ENCODE assay signal across 8 cellular contexts in genomic region chr14:90382491-90383125, GRCh38. TPM values are rescaled to one million over a fixed set of nuclear protein-coding genes. Genes with fewer than 3 reads are reported as not detected.
DNase-seq lines count a peak whose midpoint lies in the region; ATAC-seq and TF ChIP-seq lines count a peak whose summit lies in the region.

No MANE protein-coding gene starts in this region.

- peak; percentile 55 for DNase-seq in activated gamma-delta T cell treated with Interleukin-2 at 50 U/mL for 16 hours
- DNase-seq in activated gamma-delta T cell (lab: John Stamatoyannopoulos, UW): no peak
- peak; percentile 80 for DNase-seq in OCI-M1 (lab: John Stamatoyannopoulos, UW)
- DNase-seq in activated naive CD4-positive, alpha-beta T cell treated with anti-CD3 and anti-CD28 coated beads, Interleukin-2, amount 10 ng/mL, durations not matched to agents 7 days and 5 days: peak; percentile 79
- DNase-seq in cardiac muscle cell (ENCODE audit: low read depth in 1 of 2, low spot score in 1 of 2): peak; percentile 75 to 84
- DNase-seq in trophoblast cell: peak; percentile 75 to 83
- DNase-seq in type B pancreatic cell (ENCODE audit: extremely low spot score, unreplicated experiment): peak; percentile 78

- peak overlapping the region; percentile 83 for H2BK5ac ChIP-seq in trophoblast cell (ENCODE audit: low read depth, low read length, poor library complexity)

- no CpG with 5 or more reads among the region's 34 CpGs for WGBS in trophoblast cell (ENCODE audit: extremely low coverage, insufficient coverage, insufficient read length)

- H4K8ac ChIP-seq in trophoblast cell (ENCODE audit: low read depth, low read length): peak overlapping the region; percentile 94

- H3K4me3 Mint-ChIP-seq in activated naive CD4-positive, alpha-beta T cell treated with anti-CD3 and anti-CD28 coated beads, Interleukin-2, amount 10 ng/mL, durations not matched to agents 7 days and 5 days: no peak overlapping the region
- no peak overlapping the region for H3K4me3 Mint-ChIP-seq in type B pancreatic cell

- peaks cover 11% of the 10 kb centered on the region for H3K79me2 ChIP-seq in trophoblast cell (ENCODE audit: control insufficient read depth, insufficient read depth, low read length, poor library complexity)

- peak; percentile 23 for ATAC-seq in HG03378 (IDR thresholded peaks at IDR 0.05; ENCODE audit: unreplicated experiment)

- H2AFZ ChIP-seq in trophoblast cell (ENCODE audit: insufficient read depth, low read length, poor library complexity): peak overlapping the region; percentile 95

- H3K36me3 ChIP-seq in cardiac muscle cell (no peaks in the 10 kb centered on the region), trophoblast cell (ENCODE audit: control insufficient read depth in 1 of 2, insufficient read depth in 2 of 2, low read length in 2 of 2) (no peaks in the 10 kb centered on the region)

- H3K27me3 Mint-ChIP-seq in activated naive CD4-positive, alpha-beta T cell treated with anti-CD3 and anti-CD28 coated beads, Interleukin-2, amount 10 ng/mL, durations not matched to agents 7 days and 5 days: peaks cover 5% of the 10 kb centered on the region
- H3K27me3 Mint-ChIP-seq in type B pancreatic cell: no peaks in the 10 kb centered on the region

- no peak overlapping the region for H3K27ac Mint-ChIP-seq in activated naive CD4-positive, alpha-beta T cell treated with anti-CD3 and anti-CD28 coated beads, Interleukin-2, amount 10 ng/mL, durations not matched to agents 7 days and 5 days
- no peak overlapping the region for H3K27ac Mint-ChIP-seq in type B pancreatic cell

- peaks cover 21% of the 10 kb centered on the region for H3K4me1 Mint-ChIP-seq in activated naive CD4-positive, alpha-beta T cell treated with anti-CD3 and anti-CD28 coated beads, Interleukin-2, amount 10 ng/mL, durations not matched to agents 7 days and 5 days
- peaks cover 9% of the 10 kb centered on the region for H3K4me1 Mint-ChIP-seq in type B pancreatic cell (ENCODE audit: unreplicated experiment)

- H4K12ac ChIP-seq in trophoblast cell (ENCODE audit: low read depth, low read length): peak overlapping the region; percentile 85

- no peaks in the 10 kb centered on the region for H3K36me3 Mint-ChIP-seq in activated naive CD4-positive, alpha-beta T cell treated with anti-CD3 and anti-CD28 coated beads, Interleukin-2, amount 10 ng/mL, durations not matched to agents 7 days and 5 days
- no peaks in the 10 kb centered on the region for H3K36me3 Mint-ChIP-seq in type B pancreatic cell

- peak overlapping the region; percentile 22 for H3K4ac ChIP-seq in trophoblast cell (ENCODE audit: low read depth, low read length)

- no peak overlapping the region for H2BK12ac ChIP-seq in trophoblast cell (ENCODE audit: low read length)

- no peaks in the 10 kb centered on the region for H3K9me3 Mint-ChIP-seq in activated naive CD4-positive, alpha-beta T cell treated with anti-CD3 and anti-CD28 coated beads, Interleukin-2, amount 10 ng/mL, durations not matched to agents 7 days and 5 days
- no peaks in the 10 kb centered on the region for H3K9me3 Mint-ChIP-seq in type B pancreatic cell

- no peaks in the 10 kb centered on the region for H3K9me3 ChIP-seq in cardiac muscle cell (ENCODE audit: low read depth)
- no peaks in the 10 kb centered on the region for H3K9me3 ChIP-seq in trophoblast cell (ENCODE audit: insufficient read depth, low read depth, low read length)

- no peaks in the 10 kb centered on the region for H3K27me3 ChIP-seq in cardiac muscle cell
- H3K27me3 ChIP-seq in trophoblast cell (ENCODE audit: insufficient read depth, low read length): no peaks in the 10 kb centered on the region

- peak overlapping the region; percentile 78 for H3K14ac ChIP-seq in trophoblast cell (ENCODE audit: low read length)

- H3K4me1 ChIP-seq in cardiac muscle cell (ENCODE audit: low read depth) (peaks cover 27% of the 10 kb centered on the region), trophoblast cell (ENCODE audit: control insufficient read depth in 1 of 2, insufficient read depth in 2 of 2, low read length in 2 of 2) (peaks cover 8 to 11% of the 10 kb centered on the region in 2 experiments)

- H4K91ac ChIP-seq in trophoblast cell (ENCODE audit: low read depth, low read length): peak overlapping the region; percentile 86

- H3K23ac ChIP-seq in trophoblast cell (ENCODE audit: low read length): no peak overlapping the region

- TF ChIP-seq CTCF in cardiac muscle cell (IDR thresholded peaks at IDR 0.05; ENCODE audit: low read depth, low read length) (no peak), type B pancreatic cell (conservative IDR thresholded peaks at IDR 0.05) (no peak)

- peak overlapping the region; percentile 67 for H3K18ac ChIP-seq in trophoblast cell (ENCODE audit: low read length)

- H2BK120ac ChIP-seq in trophoblast cell (ENCODE audit: insufficient read depth, low read length, poor library complexity): peak overlapping the region; percentile 77

- H3K79me1 ChIP-seq in trophoblast cell (ENCODE audit: low read length): peaks cover 15% of the 10 kb centered on the region

- no peak overlapping the region for H2AK5ac ChIP-seq in trophoblast cell (ENCODE audit: low read length)

- H3K4me2 ChIP-seq in trophoblast cell (ENCODE audit: low read length): peak overlapping the region; percentile 83

- peak overlapping the region; percentile 72 for H3K9ac ChIP-seq in trophoblast cell (ENCODE audit: low read length)

- H3K4me3 ChIP-seq in cardiac muscle cell (peak overlapping the region; percentile 40), trophoblast cell (ENCODE audit: low read depth, low read length) (peak overlapping the region; percentile 65)

- H3K27ac ChIP-seq in cardiac muscle cell (peak overlapping the region; percentile 97), trophoblast cell (ENCODE audit: low read depth, low read length) (peak overlapping the region; percentile 90)

- CTCF ChIA-PET in activated naive CD4-positive, alpha-beta T cell treated with anti-CD3 and anti-CD28 coated beads, Interleukin-2, amount 10 ng/mL, durations not matched to agents 7 days and 5 days (lab: Charles Lee): interaction anchor here (0.9 to 2.8 kb wide), 4 partner anchors 10 to 81 kb away, joined by 3 to 10 read pairs (median 4); no protein-coding TSS in a partner anchor

RNA-seq across cellular contexts. Expression of gene CALM1, which starts 14.2 kb away (rescaled TPM):
- 65.6 and 74.6 TPM in 2 replicates for total RNA-seq in cardiac muscle cell
- polyA plus RNA-seq in cardiac muscle cell: 174 and 236 TPM in 2 replicates
- 518 and 520 TPM in 2 replicates for polyA plus RNA-seq in trophoblast cell (2013)
- 347 and 430 TPM in 2 replicates for total RNA-seq in type B pancreatic cell (ENCODE audit: low replicate concordance)

RNA-seq across cellular contexts. Expression of gene NRDE2, which starts 50.9 kb away (rescaled TPM):
- 6.8 and 13.1 TPM in 2 replicates for total RNA-seq in cardiac muscle cell
- polyA plus RNA-seq in cardiac muscle cell: 7.9 and 8.7 TPM in 2 replicates
- polyA plus RNA-seq in trophoblast cell (2013): 5.8 and 6.0 TPM in 2 replicates
- 17.5 and 22.8 TPM in 2 replicates for total RNA-seq in type B pancreatic cell (ENCODE audit: low replicate concordance)
